In the genomic region with DNA sequence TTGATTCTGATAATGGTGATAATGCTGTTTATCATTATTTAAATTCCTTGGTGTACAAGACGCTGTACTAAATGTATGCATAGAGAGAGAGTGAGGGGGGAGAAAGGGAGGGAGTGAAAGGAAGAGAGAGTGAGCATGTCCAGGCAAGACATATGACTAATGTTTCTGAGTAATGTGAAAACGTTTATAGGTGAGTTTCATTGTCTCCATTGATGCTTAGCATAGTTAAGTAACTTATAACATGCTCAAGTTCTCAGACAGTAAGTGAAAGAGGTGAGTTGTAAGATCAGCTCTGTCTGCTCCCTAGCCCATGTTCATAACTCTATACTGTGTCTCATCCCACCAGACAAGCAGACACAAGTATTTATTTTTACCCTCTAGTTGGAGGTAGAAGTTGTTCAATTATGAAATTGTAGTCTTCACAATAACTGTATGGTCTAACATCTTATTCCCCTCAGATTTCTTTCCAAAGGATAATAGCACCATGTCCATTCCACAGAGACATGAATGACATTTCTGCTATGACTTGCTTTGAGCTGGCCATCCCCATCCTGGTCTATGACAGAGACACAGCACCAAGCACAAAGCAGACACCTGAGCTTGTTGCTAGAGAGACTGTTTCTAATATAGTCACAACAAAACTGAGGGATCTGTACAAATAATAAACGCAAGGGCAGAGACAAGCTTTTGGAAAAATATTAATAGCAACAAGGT, we compare ENCODE assay signal across 17 cellular contexts.
DNase-seq lines count a peak whose midpoint lies in the region; ATAC-seq and TF ChIP-seq lines count a peak whose summit lies in the region.
"Had no signal": no experiment of that assay in that cellular context is flagged by ENCODE, and none has a peak within 500 bp of the region (broad histone marks: within the 10 kb centered on the region; RNA-seq: fewer than 3 reads in every experiment).

No MANE protein-coding gene starts in this region.

- no peak for DNase-seq in activated CD4-positive, alpha-beta T cell treated with anti-CD3 and anti-CD28 coated beads for 36 hours
- no peak for DNase-seq in activated CD4-positive, alpha-beta T cell treated with anti-CD3 and anti-CD28 coated beads, Interleukin-2, amount 50 U/mL, for 1 hour
- DNase-seq in kidney tubule cell (ENCODE audit: low spot score), result peak; percentile 92
- no peak for DNase-seq in activated CD8-positive, alpha-beta memory T cell treated with anti-CD3 and anti-CD28 coated beads, Interleukin-2, amount 50 U/mL, for 48 hours
- DNase-seq in colonic mucosa, result no peak
- no peak for DNase-seq in GF-D8 (lab: John Stamatoyannopoulos, UW)
- DNase-seq: activated CD4-positive, alpha-beta T cell treated with anti-CD3 and anti-CD28 coated beads for 48 hours; CD4-positive, alpha-beta memory T cell; gastrocnemius medialis; NCI-H226; stimulated activated CD4-positive, alpha-beta T cell treated with anti-CD3 and anti-CD28 coated beads, Interleukin-15, amount 100 ng/mL, for 24 hours; T-helper 17 cell; tibial artery had no signal

- TF ChIP-seq CTCF in colonic mucosa (IDR thresholded peaks at IDR 0.05), result no peak

- H3K27ac ChIP-seq in colonic mucosa, result no peak overlapping the region
- H3K27ac ChIP-seq: 22Rv1, gastrocnemius medialis, parathyroid adenoma, tibial artery had no signal

- H3K4me1 ChIP-seq in colonic mucosa, result no peaks in the 10 kb centered on the region
- H3K4me1 ChIP-seq: gastrocnemius medialis, parathyroid adenoma, tibial artery had no signal

- no peak overlapping the region for H3K27ac Mint-ChIP-seq in activated CD4-positive, alpha-beta T cell treated with anti-CD3 and anti-CD28 coated beads for 36 hours
- H3K27ac Mint-ChIP-seq: CD4-positive, alpha-beta memory T cell; T-helper 17 cell had no signal

- intact Hi-C loops in activated CD4-positive, alpha-beta T cell treated with anti-CD3 and anti-CD28 coated beads for 36 hours (cut with DNase I, micrococcal nuclease), result no loop called here
- intact Hi-C loops in colonic mucosa (cut with DNase I), result no loop called here

- peaks cover 7% of the 10 kb centered on the region for H3K27me3 Mint-ChIP-seq in activated CD4-positive, alpha-beta T cell treated with anti-CD3 and anti-CD28 coated beads for 36 hours

- CTCF ChIA-PET in activated CD4-positive, alpha-beta T cell treated with anti-CD3 and anti-CD28 coated beads for 36 hours (lab: Charles Lee), result no interaction called here

- no peaks in the 10 kb centered on the region for H3K9me3 Mint-ChIP-seq in activated CD4-positive, alpha-beta T cell treated with anti-CD3 and anti-CD28 coated beads for 36 hours (ENCODE audit: low read depth)

- H3K27me3 ChIP-seq in colonic mucosa, result no peaks in the 10 kb centered on the region
- H3K27me3 ChIP-seq: gastrocnemius medialis, tibial artery had no signal

- H3K9me3 ChIP-seq in colonic mucosa, result no peaks in the 10 kb centered on the region
- H3K9me3 ChIP-seq: gastrocnemius medialis, tibial artery had no signal

- H3K4me3 ChIP-seq in colonic mucosa, result no peak overlapping the region
- H3K4me3 ChIP-seq: gastrocnemius medialis, tibial artery had no signal

- no peak overlapping the region for H3K9ac ChIP-seq in colonic mucosa (ENCODE audit: low read depth in 2 of 2, low read length in 2 of 2)
- H3K9ac ChIP-seq: parathyroid adenoma had no signal

- H3K36me3 ChIP-seq in colonic mucosa, result no peaks in the 10 kb centered on the region
- H3K36me3 ChIP-seq: gastrocnemius medialis, tibial artery had no signal

- no peaks in the 10 kb centered on the region for H3K36me3 Mint-ChIP-seq in activated CD4-positive, alpha-beta T cell treated with anti-CD3 and anti-CD28 coated beads for 36 hours (ENCODE audit: low read depth)
- H3K36me3 Mint-ChIP-seq: CD4-positive, alpha-beta memory T cell had no signal

- H3K4me1 Mint-ChIP-seq in activated CD4-positive, alpha-beta T cell treated with anti-CD3 and anti-CD28 coated beads for 36 hours, result no peaks in the 10 kb centered on the region
- H3K4me1 Mint-ChIP-seq: CD4-positive, alpha-beta memory T cell; T-helper 17 cell had no signal

- POLR2A ChIA-PET in activated CD4-positive, alpha-beta T cell treated with anti-CD3 and anti-CD28 coated beads for 36 hours (lab: Charles Lee), result no interaction called here

- no peak overlapping the region for H3K4me3 Mint-ChIP-seq in activated CD4-positive, alpha-beta T cell treated with anti-CD3 and anti-CD28 coated beads for 36 hours
- H3K4me3 Mint-ChIP-seq: CD4-positive, alpha-beta memory T cell; T-helper 17 cell had no signal

- peak; percentile 64 for ATAC-seq in activated CD4-positive, alpha-beta T cell treated with anti-CD3 and anti-CD28 coated beads for 36 hours
- ATAC-seq in GM21786 (IDR thresholded peaks at IDR 0.05; ENCODE audit: unreplicated experiment) (peak; percentile 81), HG03558 (IDR thresholded peaks at IDR 0.05; ENCODE audit: extremely low read depth, unreplicated experiment) (peak; percentile 77)
- ATAC-seq: gastrocnemius medialis, T-helper 17 cell had no signal
